1 cellular context compared by ENCODE assay signal in genomic region chr12:117098361-117099217, GRCh38.
TF ChIP-seq lines count a peak whose summit lies in the region.

No MANE protein-coding gene starts in this region.

TF ChIP-seq in IMR-90, 13 proteins besides CTCF, POLR2A, EP300 and RAD21 (continued from another document):
- TF ChIP-seq RCOR1 (IDR thresholded peaks at IDR 0.05; ENCODE audit: insufficient replicate concordance, low read length) = no peak
